In genomic region chr11:106828976-106829375, GRCh38 we compare ENCODE assay signal across 28 cellular contexts.
"Had no signal": no experiment of that assay in that cellular context is flagged by ENCODE, and none has a peak within 500 bp of the region (broad histone marks: within the 10 kb centered on the region; RNA-seq: fewer than 3 reads in every experiment).

No MANE protein-coding gene starts in this region.

- H3K27me3 ChIP-seq: colonic mucosa, esophagus squamous epithelium, foreskin keratinocyte, gastroesophageal sphincter, heart right ventricle, left lung had no signal

- H3K36me3 Mint-ChIP-seq: immature natural killer cell, naive B cell had no signal

- H3K27ac ChIP-seq: colonic mucosa, epithelial cell of prostate, esophagus squamous epithelium, foreskin keratinocyte, gastroesophageal sphincter, heart right ventricle, left lung, lower lobe of right lung had no signal

- H3K4me3 Mint-ChIP-seq: dendritic cell treated with granulocyte-macrophage colony-stimulating factor and Interleukin-4, amounts not matched to agents 40 ng/mL and 50 ng/mL, for 4 days; effector memory CD8-positive, alpha-beta T cell; endodermal cell; immature natural killer cell; mesothelial cell of epicardium; naive B cell; naive thymus-derived CD8-positive, alpha-beta T cell had no signal

- H3K27ac Mint-ChIP-seq: dendritic cell treated with granulocyte-macrophage colony-stimulating factor and Interleukin-4, amounts not matched to agents 40 ng/mL and 50 ng/mL, for 4 days; effector memory CD8-positive, alpha-beta T cell; endodermal cell; immature natural killer cell; naive B cell; naive thymus-derived CD8-positive, alpha-beta T cell had no signal

- H3K9me3 Mint-ChIP-seq: endodermal cell had no signal

- H3K9me3 ChIP-seq: colonic mucosa, esophagus squamous epithelium, gastroesophageal sphincter, lower lobe of right lung had no signal

- DNase-seq: colonic mucosa; cortex of kidney; effector CD8-positive, alpha-beta T cell; effector memory CD8-positive, alpha-beta T cell; endodermal cell; erythroblast; esophagus squamous epithelium; foreskin keratinocyte; head of caudate nucleus; heart right ventricle; hippocampal formation; immature natural killer cell; left cardiac atrium; left lung; left ventricle myocardium superior; lower lobe of right lung; mesenchymal stem cell; mucosa of descending colon; naive B cell; naive thymus-derived CD8-positive, alpha-beta T cell had no signal

- H3K4me1 ChIP-seq: colonic mucosa, esophagus squamous epithelium, foreskin keratinocyte, gastroesophageal sphincter, heart right ventricle, left lung, lower lobe of right lung had no signal

- H3K4me3 ChIP-seq: colonic mucosa, esophagus squamous epithelium, gastroesophageal sphincter, heart right ventricle, left lung, lower lobe of right lung, mucosa of descending colon had no signal

- H3K4me1 Mint-ChIP-seq: immature natural killer cell; naive B cell; naive thymus-derived CD8-positive, alpha-beta T cell had no signal

- FAIRE-seq: endometrium, frontal cortex, islet of Langerhans, keratinocyte had no signal

- H3K36me3 ChIP-seq: colonic mucosa, esophagus squamous epithelium, gastroesophageal sphincter, heart right ventricle, left lung, lower lobe of right lung had no signal

- H3K27me3 Mint-ChIP-seq: dendritic cell treated with granulocyte-macrophage colony-stimulating factor and Interleukin-4, amounts not matched to agents 40 ng/mL and 50 ng/mL, for 4 days; effector memory CD8-positive, alpha-beta T cell; naive B cell; naive thymus-derived CD8-positive, alpha-beta T cell had no signal
